1 cellular context compared by ENCODE assay signal in genomic region chr2:205680067-205680466, GRCh38.
TF ChIP-seq lines count a peak whose summit lies in the region.

No MANE protein-coding gene starts in this region.

TF ChIP-seq in IMR-90, 13 proteins besides CTCF, POLR2A, EP300 and RAD21 (continued from another document):
- TF ChIP-seq, protein P1, sequence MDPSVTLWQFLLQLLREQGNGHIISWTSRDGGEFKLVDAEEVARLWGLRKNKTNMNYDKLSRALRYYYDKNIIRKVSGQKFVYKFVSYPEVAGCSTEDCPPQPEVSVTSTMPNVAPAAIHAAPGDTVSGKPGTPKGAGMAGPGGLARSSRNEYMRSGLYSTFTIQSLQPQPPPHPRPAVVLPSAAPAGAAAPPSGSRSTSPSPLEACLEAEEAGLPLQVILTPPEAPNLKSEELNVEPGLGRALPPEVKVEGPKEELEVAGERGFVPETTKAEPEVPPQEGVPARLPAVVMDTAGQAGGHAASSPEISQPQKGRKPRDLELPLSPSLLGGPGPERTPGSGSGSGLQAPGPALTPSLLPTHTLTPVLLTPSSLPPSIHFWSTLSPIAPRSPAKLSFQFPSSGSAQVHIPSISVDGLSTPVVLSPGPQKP (IDR thresholded peaks at IDR 0.05; ENCODE audit: borderline replicate concordance, low read depth, low read length) = no peak
- no peak for TF ChIP-seq NFE2L2 (IDR thresholded peaks at IDR 0.05; ENCODE audit: low read depth, low read length)
